Comparison of ENCODE assay signal across 9 cellular contexts in the genomic region with DNA sequence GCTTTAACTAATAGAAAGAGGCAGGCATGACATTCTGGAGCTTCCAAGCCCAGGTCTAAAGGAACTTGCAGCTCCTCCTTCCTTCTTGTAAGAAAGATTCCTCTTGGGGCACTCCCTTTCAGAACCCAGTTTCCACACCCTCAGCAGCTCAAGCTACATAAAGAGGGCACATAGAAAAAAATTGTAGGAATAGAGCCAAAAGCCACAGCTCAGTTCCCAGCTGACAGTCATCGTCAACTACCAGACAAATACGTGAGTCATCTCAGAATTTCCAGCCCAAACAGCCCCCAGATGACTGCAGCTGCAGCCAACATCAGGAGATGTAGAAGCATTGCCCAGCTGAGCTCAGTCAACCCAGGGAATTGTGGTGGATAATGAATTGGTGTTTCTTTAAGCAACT.
DNase-seq lines count a peak whose midpoint lies in the region; ATAC-seq and TF ChIP-seq lines count a peak whose summit lies in the region.
"Had no signal": no experiment of that assay in that cellular context is flagged by ENCODE, and none has a peak within 500 bp of the region (broad histone marks: within the 10 kb centered on the region; RNA-seq: fewer than 3 reads in every experiment).

No MANE protein-coding gene starts in this region.

- peaks cover 0 to 8% (median 3%) of the 10 kb centered on the region in 4 donors for H3K9me3 ChIP-seq in esophagus muscularis mucosa
- peaks cover 0 to 20% (median 0%) of the 10 kb centered on the region in 3 donors for H3K9me3 ChIP-seq in gastroesophageal sphincter

- 44% methylated on average over 2 of the region's 2 CpGs for WGBS in esophagus muscularis mucosa
- 16% methylated on average over 2 of the region's 2 CpGs; no CpG with 5 or more reads in 1 of the 2 donors for WGBS in gastroesophageal sphincter (ENCODE audit: low coverage in 1 of 2), 2 donors

- no peak overlapping the region for H3K4me3 ChIP-seq in esophagus muscularis mucosa
- H3K4me3 ChIP-seq in gastroesophageal sphincter, result no peak overlapping the region

- ATAC-seq in GM18861 (IDR thresholded peaks at IDR 0.05; ENCODE audit: unreplicated experiment) (no peak), gastroesophageal sphincter (no peak)

- H3K27me3 ChIP-seq in esophagus muscularis mucosa (no peaks in the 10 kb centered on the region), gastroesophageal sphincter (no peaks in the 10 kb centered on the region)

- no peaks in the 10 kb centered on the region for H3K36me3 ChIP-seq in esophagus muscularis mucosa
- H3K36me3 ChIP-seq in gastroesophageal sphincter, result no peaks in the 10 kb centered on the region

- DNase-seq in DMS53 treated with DMSO at 0.1 percent for 48 hours (lab: John Stamatoyannopoulos, UW; ENCODE audit: unreplicated experiment) (peak; percentile 80), epithelial cell of prostate (ENCODE audit: low read depth, low spot score) (peak; percentile 83), non-pigmented ciliary epithelial cell (ENCODE audit: low read depth) (peak; percentile 84), esophagus muscularis mucosa (ENCODE audit: extremely low spot score) (no peak), middle frontal gyrus (ENCODE audit: extremely low spot score, low spot score) (no peak)
- DNase-seq: stimulated activated CD4-positive, alpha-beta T cell treated with anti-CD3 and anti-CD28 coated beads, Interleukin-4, amount 100 ng/mL, for 1 hour had no signal

- TF ChIP-seq CTCF in esophagus muscularis mucosa (IDR thresholded peaks at IDR 0.05) (no peak), gastroesophageal sphincter (IDR thresholded peaks at IDR 0.05) (no peak)

- TF ChIP-seq POLR2A in esophagus muscularis mucosa (IDR thresholded peaks at IDR 0.05; ENCODE audit: low read depth), result no peak
- no peak for TF ChIP-seq POLR2A in gastroesophageal sphincter (IDR thresholded peaks at IDR 0.05)

- intact Hi-C loops in esophagus muscularis mucosa (cut with DNase I), result no loop called here

- H3K4me1 ChIP-seq in esophagus muscularis mucosa (no peaks in the 10 kb centered on the region), gastroesophageal sphincter (no peaks in the 10 kb centered on the region)

- TF ChIP-seq EP300 in esophagus muscularis mucosa (IDR thresholded peaks at IDR 0.05) (no peak), gastroesophageal sphincter (IDR thresholded peaks at IDR 0.05) (no peak)

- H3K27ac ChIP-seq in epithelial cell of prostate (peak overlapping the region; percentile 16), esophagus muscularis mucosa (replicated peaks in 1 of 4) (no peak overlapping the region), gastroesophageal sphincter (no peak overlapping the region)

TF ChIP-seq in PFSK-1, 5 proteins besides CTCF, POLR2A, EP300 and RAD21:
- TF ChIP-seq, protein P1, sequence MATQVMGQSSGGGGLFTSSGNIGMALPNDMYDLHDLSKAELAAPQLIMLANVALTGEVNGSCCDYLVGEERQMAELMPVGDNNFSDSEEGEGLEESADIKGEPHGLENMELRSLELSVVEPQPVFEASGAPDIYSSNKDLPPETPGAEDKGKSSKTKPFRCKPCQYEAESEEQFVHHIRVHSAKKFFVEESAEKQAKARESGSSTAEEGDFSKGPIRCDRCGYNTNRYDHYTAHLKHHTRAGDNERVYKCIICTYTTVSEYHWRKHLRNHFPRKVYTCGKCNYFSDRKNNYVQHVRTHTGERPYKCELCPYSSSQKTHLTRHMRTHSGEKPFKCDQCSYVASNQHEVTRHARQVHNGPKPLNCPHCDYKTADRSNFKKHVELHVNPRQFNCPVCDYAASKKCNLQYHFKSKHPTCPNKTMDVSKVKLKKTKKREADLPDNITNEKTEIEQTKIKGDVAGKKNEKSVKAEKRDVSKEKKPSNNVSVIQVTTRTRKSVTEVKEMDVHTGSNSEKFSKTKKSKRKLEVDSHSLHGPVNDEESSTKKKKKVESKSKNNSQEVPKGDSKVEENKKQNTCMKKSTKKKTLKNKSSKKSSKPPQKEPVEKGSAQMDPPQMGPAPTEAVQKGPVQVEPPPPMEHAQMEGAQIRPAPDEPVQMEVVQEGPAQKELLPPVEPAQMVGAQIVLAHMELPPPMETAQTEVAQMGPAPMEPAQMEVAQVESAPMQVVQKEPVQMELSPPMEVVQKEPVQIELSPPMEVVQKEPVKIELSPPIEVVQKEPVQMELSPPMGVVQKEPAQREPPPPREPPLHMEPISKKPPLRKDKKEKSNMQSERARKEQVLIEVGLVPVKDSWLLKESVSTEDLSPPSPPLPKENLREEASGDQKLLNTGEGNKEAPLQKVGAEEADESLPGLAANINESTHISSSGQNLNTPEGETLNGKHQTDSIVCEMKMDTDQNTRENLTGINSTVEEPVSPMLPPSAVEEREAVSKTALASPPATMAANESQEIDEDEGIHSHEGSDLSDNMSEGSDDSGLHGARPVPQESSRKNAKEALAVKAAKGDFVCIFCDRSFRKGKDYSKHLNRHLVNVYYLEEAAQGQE (IDR thresholded peaks at IDR 0.05; ENCODE audit: insufficient read depth in 1 of 2, low read depth in 2 of 2, low read length in 2 of 2), result peak in 1 of 2 experiments; percentile 63; a peak in 1 of 4 replicates
- TF ChIP-seq SIN3A (IDR thresholded peaks at IDR 0.05; ENCODE audit: borderline replicate concordance, insufficient read depth, low read length) (peak; percentile 61; the same call in 1 of the 2 replicates), FOXP2 (optimal IDR thresholded peaks at IDR 0.05; ENCODE audit: borderline replicate concordance, extremely low read depth, extremely low read length, insufficient read depth) (no peak)

Comparison
In these comparisons a context has a peak if more than half of its experiments do, and no peak if none do; other contexts are left out.
1. DNase-seq: peak in DMS53 treated with DMSO at 0.1 percent for 48 hours (single experiment), epithelial cell of prostate (single experiment) and non-pigmented ciliary epithelial cell (single experiment); none in esophagus muscularis mucosa (single experiment) and middle frontal gyrus (single experiment).